8 cellular contexts compared by ENCODE assay signal in genomic region chr1:27604579-27605299, GRCh38. TPM values are rescaled to one million over a fixed set of nuclear protein-coding genes. Genes with fewer than 3 reads are reported as not detected.
A peak's percentile ranks its signal among the peaks of the same experiment; 100 is the strongest.
DNase-seq lines count a peak whose midpoint lies in the region; ATAC-seq, FAIRE-seq and TF ChIP-seq lines count a peak whose summit lies in the region.

No MANE protein-coding gene starts in this region.

- in situ Hi-C loops in HepG2 (cut with HindIII; ENCODE audit: extremely low pct_ligation_motif_present, low pct_unique_long_range_greater_than_20kb), result loop anchor here (5.0 to 10.0 kb wide), 3 partner anchors 47 to 310 kb away; partner anchors contain the start of gene GPR3

- peaks cover 32% of the 10 kb centered on the region for H3K4me1 Mint-ChIP-seq in activated naive CD8-positive, alpha-beta T cell treated with anti-CD3 and anti-CD28 coated beads for 36 hours

- intact Hi-C loops in heart left ventricle (cut with DNase I) (loop anchor here (1.0 to 10.0 kb wide), 15 partner anchors 47 to 502 kb away; partner anchors contain the start of genes WASF2 (in 2 of the 10) and GPR3 (in 1 of the 10)), left ventricle myocardium superior (cut with micrococcal nuclease) (loop anchor here (5.0 kb wide), 3 partner anchors 42 to 302 kb away; no protein-coding TSS in a partner anchor), HepG2 (cut with micrococcal nuclease; ENCODE audit: unreplicated experiment) (loop anchor here (5.0 kb wide), 2 partner anchors 37 to 97 kb away; no protein-coding TSS in a partner anchor), body of pancreas (cut with DNase I) (loop anchor here (5.0 kb wide), 1 partner anchor 212 kb away; the partner anchor contains the start of gene GPR3)

- ATAC-seq in heart left ventricle, result no peak
- ATAC-seq in left ventricle myocardium superior, result no peak
- ATAC-seq in HepG2, result no peak
- ATAC-seq in upper lobe of left lung (ENCODE audit: low FRiP score in 2 of 2), result no peak
- ATAC-seq in body of pancreas, result no peak
- ATAC-seq in GM19397 (IDR thresholded peaks at IDR 0.05; ENCODE audit: unreplicated experiment), result no peak

- no peak for TF ChIP-seq CTCF in heart left ventricle (IDR thresholded peaks at IDR 0.05)
- TF ChIP-seq CTCF in HepG2 (CRISPR knock-in tag; IDR thresholded peaks at IDR 0.05), result no peak
- TF ChIP-seq CTCF in upper lobe of left lung (IDR thresholded peaks at IDR 0.05), result no peak
- no peak for TF ChIP-seq CTCF in body of pancreas (IDR thresholded peaks at IDR 0.05)

- no peaks in the 10 kb centered on the region for H3K27me3 Mint-ChIP-seq in activated naive CD8-positive, alpha-beta T cell treated with anti-CD3 and anti-CD28 coated beads for 36 hours

- no peaks in the 10 kb centered on the region for H3K36me3 Mint-ChIP-seq in activated naive CD8-positive, alpha-beta T cell treated with anti-CD3 and anti-CD28 coated beads for 36 hours

- TF ChIP-seq EP300 in HepG2 (IDR thresholded peaks at IDR 0.05; ENCODE audit: low read depth in 2 of 2, low read length in 2 of 2) (no peak), HepG2 (CRISPR knock-in tag; IDR thresholded peaks at IDR 0.05; ENCODE audit: borderline replicate concordance) (no peak), upper lobe of left lung (IDR thresholded peaks at IDR 0.05) (no peak)

- peak overlapping the region in 9 of 12 donors; percentile 95 to 99 (median 98) for H3K27ac ChIP-seq in heart left ventricle
- no peak overlapping the region for H3K27ac ChIP-seq in HepG2 (ENCODE audit: extremely low read length, insufficient read depth, low read length)
- H3K27ac ChIP-seq in upper lobe of left lung, result peak overlapping the region in 3 of 4 donors; percentile 84 to 97 (median 91)
- H3K27ac ChIP-seq in body of pancreas, result peak overlapping the region in 1 of 4 donors; percentile 81

- WGBS in heart left ventricle, 4 donors, result 43 to 49% (median 44%) methylated on average over 21 of the region's 21 CpGs
- WGBS in HepG2 (ENCODE audit: low lambda C conversion rate), result 31% methylated on average over 18 of the region's 21 CpGs
- 40 to 41% methylated on average over 20 to 21 of the region's 21 CpGs for WGBS in upper lobe of left lung, 2 donors
- WGBS in body of pancreas, 2 donors, result 31 to 35% methylated on average over 17 to 21 of the region's 21 CpGs

- BruUV-seq in HepG2 (replicated peaks; lab: Mats Ljungman, UMichigan), result no TSS peak

- H3K9me3 ChIP-seq in heart left ventricle (no peaks in the 10 kb centered on the region), HepG2 (ENCODE audit: low read length) (no peaks in the 10 kb centered on the region), upper lobe of left lung (no peaks in the 10 kb centered on the region), body of pancreas (no peaks in the 10 kb centered on the region)

- DNase-seq in heart left ventricle (peak in 1 of 5 donors; percentile 58), left ventricle myocardium superior (no peak), HepG2 (ENCODE audit: low spot score) (no peak), upper lobe of left lung (peak in 1 of 2 donors; percentile 63), body of pancreas (no peak), NOMO-1 treated with DMSO at 0.1 percent for 48 hours (lab: John Stamatoyannopoulos, UW; ENCODE audit: unreplicated experiment) (no peak)
- no peak for DNase-seq in activated naive CD8-positive, alpha-beta T cell treated with anti-CD3 and anti-CD28 coated beads for 36 hours

- CTCF ChIA-PET in HepG2 (lab: Yijun Ruan, JAX; ENCODE audit: low intra/inter-chr PET ratio, low total read pairs), result interaction anchor here (1.0 to 2.3 kb wide), 2 partner anchors 48 kb away, joined by 4 to 24 read pairs; no protein-coding TSS in a partner anchor

- H4K20me1 ChIP-seq in HepG2 (ENCODE audit: insufficient read depth, low read length), result peaks cover 21% of the 10 kb centered on the region; the same call in 1 of the 2 replicates

- H3K4me3 Mint-ChIP-seq in activated naive CD8-positive, alpha-beta T cell treated with anti-CD3 and anti-CD28 coated beads for 36 hours, result peak overlapping the region; percentile 91

- no peaks in the 10 kb centered on the region for H3K27me3 ChIP-seq in heart left ventricle
- no peaks in the 10 kb centered on the region; a peak in 1 of 5 replicates for H3K27me3 ChIP-seq in HepG2 (ENCODE audit: control insufficient read depth in 1 of 2, insufficient read depth in 2 of 2, low read length in 2 of 2)
- H3K27me3 ChIP-seq in upper lobe of left lung, result no peaks in the 10 kb centered on the region
- no peaks in the 10 kb centered on the region for H3K27me3 ChIP-seq in body of pancreas

- H3K4me1 ChIP-seq in heart left ventricle, result peaks cover 7 to 64% (median 36%) of the 10 kb centered on the region in 12 donors
- H3K4me1 ChIP-seq in HepG2 (ENCODE audit: insufficient read depth, low read length), result peaks cover 80% of the 10 kb centered on the region
- H3K4me1 ChIP-seq in upper lobe of left lung, result peaks cover 36 to 64% (median 49%) of the 10 kb centered on the region in 4 donors
- peaks cover 34% of the 10 kb centered on the region for H3K4me1 ChIP-seq in body of pancreas

- POLR2A ChIA-PET in HepG2 (lab: Yijun Ruan, JAX), result interaction anchor here (0.6 to 4.7 kb wide), 10 partner anchors 12 to 114 kb away, joined by 3 to 38 read pairs (median 6); partner anchors contain the start of gene WASF2

- H3K4me2 ChIP-seq in HepG2 (ENCODE audit: low read depth, low read length), result peak overlapping the region; percentile 74

- no peak overlapping the region for H3K27ac Mint-ChIP-seq in activated naive CD8-positive, alpha-beta T cell treated with anti-CD3 and anti-CD28 coated beads for 36 hours

- peak overlapping the region in 10 of 12 donors; percentile 82 to 100 (median 94) for H3K4me3 ChIP-seq in heart left ventricle
- H3K4me3 ChIP-seq in HepG2 (replicated peaks in 1 of 3; ENCODE audit: insufficient read depth in 1 of 3, low read depth in 2 of 3, low read length in 3 of 3), result peak overlapping the region; percentile 66 to 86 (median 83)
- H3K4me3 ChIP-seq in upper lobe of left lung, result peak overlapping the region in 3 of 4 donors; percentile 74 to 90 (median 77)
- H3K4me3 ChIP-seq in body of pancreas, result no peak overlapping the region

- H3K79me2 ChIP-seq in HepG2 (ENCODE audit: insufficient read depth, low read length), result peaks cover 25% of the 10 kb centered on the region

- TF ChIP-seq POLR2A in heart left ventricle (IDR thresholded peaks at IDR 0.05) (no peak), HepG2 (IDR thresholded peaks at IDR 0.05; ENCODE audit: insufficient read depth in 1 of 2, low read depth in 2 of 2, low read length in 2 of 2) (no peak), upper lobe of left lung (IDR thresholded peaks at IDR 0.05) (no peak), body of pancreas (IDR thresholded peaks at IDR 0.05) (no peak)

- no peaks in the 10 kb centered on the region for H3K9me3 Mint-ChIP-seq in activated naive CD8-positive, alpha-beta T cell treated with anti-CD3 and anti-CD28 coated beads for 36 hours

- H3K9ac ChIP-seq in HepG2 (ENCODE audit: insufficient read depth, low read depth, low read length), result no peak overlapping the region

- FAIRE-seq in HepG2 (lab: Jason Lieb, UNC), result no peak

- no peaks in the 10 kb centered on the region for H3K36me3 ChIP-seq in heart left ventricle
- H3K36me3 ChIP-seq in HepG2 (replicated peaks in 1 of 2; ENCODE audit: control insufficient read depth in 1 of 2, insufficient read depth in 2 of 2, low read length in 2 of 2), result no peaks in the 10 kb centered on the region
- H3K36me3 ChIP-seq in upper lobe of left lung, result no peaks in the 10 kb centered on the region
- H3K36me3 ChIP-seq in body of pancreas (replicated peaks in 1 of 2; ENCODE audit: insufficient read depth in 1 of 2, low read depth in 2 of 2), result no peaks in the 10 kb centered on the region

- no peak for TF ChIP-seq RAD21 in HepG2 (CRISPR knock-in tag; IDR thresholded peaks at IDR 0.05)

- H2AFZ ChIP-seq in HepG2 (ENCODE audit: low read length), result no peak overlapping the region

RNA-seq across cellular contexts. Expression of gene AHDC1, which starts 0.8 kb away (rescaled TPM):
- total RNA-seq in heart left ventricle (10 to 100 TPM; 29.2 to 50.2 (median 42.1) TPM), left ventricle myocardium superior (42.8 TPM), HepG2 (2016; rRNA removed; fragmentation: Illumina TruSeq; extraction: Trizol) (2.6 and 2.7 TPM in 2 replicates), upper lobe of left lung (10 to 100 TPM; 10.8 to 43.4 (median 26.2) TPM), body of pancreas (10 to 100 TPM; 13.5 to 14.2 TPM)
- polyA plus RNA-seq in heart left ventricle (10 to 100 TPM; 25.8 to 48.4 TPM), HepG2 (2011; rRNA removed) (1.0 and 1.2 TPM in 2 replicates)
- total RNA-seq in activated naive CD8-positive, alpha-beta T cell treated with anti-CD3 and anti-CD28 coated beads for 36 hours, result 10 to 100 TPM; 10.0 to 12.0 TPM
- 1.9 and 2.6 TPM in 2 replicates for total RNA-seq in HepG2 (2016; cell fraction: cytosol; rRNA removed; fragmentation: Illumina TruSeq; extraction: Trizol; ENCODE audit: low read depth)
- 3.1 and 3.5 TPM in 2 replicates for total RNA-seq in HepG2 (2016; cell fraction: insoluble cytoplasmic fraction; rRNA removed; fragmentation: Illumina TruSeq; extraction: Trizol)
- 1.6 and 2.4 TPM in 2 replicates for total RNA-seq in HepG2 (2016; cell fraction: membrane; rRNA removed; fragmentation: Illumina TruSeq; extraction: Trizol)
- total RNA-seq in HepG2 (2016; cell fraction: nucleus; rRNA removed; fragmentation: Illumina TruSeq; extraction: Trizol), result 3.0 and 6.6 TPM in 2 replicates
- 0.52 and 0.72 TPM in 2 replicates for polyA plus RNA-seq in HepG2 (2011; cell fraction: cytosol; rRNA removed)
- polyA plus RNA-seq in HepG2 (2011; cell fraction: nucleus; rRNA removed), result 7.0 and 8.3 TPM in 2 replicates
- 4.7 and 7.3 TPM in 2 replicates for polyA plus RNA-seq in HepG2 (2012)
- polyA plus RNA-seq in HepG2 (2016; cell fraction: cytosol; fragmentation: Illumina TruSeq; extraction: Trizol; ENCODE audit: low read depth), result 0.24 and 0.35 TPM in 2 replicates
- 3.9 and 4.0 TPM in 2 replicates for polyA plus RNA-seq in HepG2 (2016; cell fraction: insoluble cytoplasmic fraction; fragmentation: Illumina TruSeq; extraction: Trizol; ENCODE audit: low read depth)
- polyA plus RNA-seq in HepG2 (2016; cell fraction: membrane; fragmentation: Illumina TruSeq; extraction: Trizol; ENCODE audit: low read depth), result 0.32 and 0.57 TPM in 2 replicates
- 12.2 and 16.8 TPM in 2 replicates for polyA plus RNA-seq in HepG2 (2016; cell fraction: nucleus; fragmentation: Illumina TruSeq; extraction: Trizol; ENCODE audit: insufficient read depth, low read depth)
- polyA minus RNA-seq in HepG2 (2011; rRNA and poly(A)+ RNA removed; ENCODE audit: low replicate concordance), result 3.1 and 6.5 TPM in 2 replicates
- 3.1 and 3.7 TPM in 2 replicates for polyA minus RNA-seq in HepG2 (2011; cell fraction: cytosol; rRNA and poly(A)+ RNA removed)
- polyA minus RNA-seq in HepG2 (2011; cell fraction: nucleus; rRNA and poly(A)+ RNA removed), result 5.1 and 5.3 TPM in 2 replicates

RNA-seq across cellular contexts. Expression of gene FGR, which starts 30.2 kb away (rescaled TPM):
- 10 to 100 TPM in 3 of 9 donors, 1 to 10 TPM in 6; 1.1 to 25.9 (median 3.3) TPM for total RNA-seq in heart left ventricle
- polyA plus RNA-seq in heart left ventricle, result 1 to 10 TPM; 2.8 to 7.2 TPM
- 4.7 TPM for total RNA-seq in left ventricle myocardium superior
- under 1 TPM; 0.30 to 0.35 TPM for total RNA-seq in activated naive CD8-positive, alpha-beta T cell treated with anti-CD3 and anti-CD28 coated beads for 36 hours
- total RNA-seq in HepG2 (2016; rRNA removed; fragmentation: Illumina TruSeq; extraction: Trizol), result not detected in 2 replicates
- total RNA-seq in HepG2 (2016; cell fraction: cytosol; rRNA removed; fragmentation: Illumina TruSeq; extraction: Trizol; ENCODE audit: low read depth), result not detected in 2 replicates
- not detected in 2 replicates for total RNA-seq in HepG2 (2016; cell fraction: insoluble cytoplasmic fraction; rRNA removed; fragmentation: Illumina TruSeq; extraction: Trizol)
- not detected in 2 replicates for total RNA-seq in HepG2 (2016; cell fraction: membrane; rRNA removed; fragmentation: Illumina TruSeq; extraction: Trizol)
- total RNA-seq in HepG2 (2016; cell fraction: nucleus; rRNA removed; fragmentation: Illumina TruSeq; extraction: Trizol), result not detected in 2 replicates
- 0.04 TPM in 1 of 2 replicates, not detected in the other for polyA plus RNA-seq in HepG2 (2011; rRNA removed)
- 0.01 and 0.04 TPM in 2 replicates for polyA plus RNA-seq in HepG2 (2011; cell fraction: cytosol; rRNA removed)
- 0.14 and 0.33 TPM in 2 replicates for polyA plus RNA-seq in HepG2 (2011; cell fraction: nucleus; rRNA removed)
- polyA plus RNA-seq in HepG2 (2012), result not detected in 2 replicates
- polyA plus RNA-seq in HepG2 (2016; cell fraction: cytosol; fragmentation: Illumina TruSeq; extraction: Trizol; ENCODE audit: low read depth), result not detected in 2 replicates
- not detected in 2 replicates for polyA plus RNA-seq in HepG2 (2016; cell fraction: insoluble cytoplasmic fraction; fragmentation: Illumina TruSeq; extraction: Trizol; ENCODE audit: low read depth)
- polyA plus RNA-seq in HepG2 (2016; cell fraction: membrane; fragmentation: Illumina TruSeq; extraction: Trizol; ENCODE audit: low read depth), result not detected in 2 replicates
- not detected in 2 replicates for polyA plus RNA-seq in HepG2 (2016; cell fraction: nucleus; fragmentation: Illumina TruSeq; extraction: Trizol; ENCODE audit: insufficient read depth, low read depth)
- polyA minus RNA-seq in HepG2 (2011; rRNA and poly(A)+ RNA removed; ENCODE audit: low replicate concordance), result 0.33 TPM in 1 of 2 replicates, not detected in the other
- polyA minus RNA-seq in HepG2 (2011; cell fraction: cytosol; rRNA and poly(A)+ RNA removed), result not detected in 2 replicates
- not detected in 2 replicates for polyA minus RNA-seq in HepG2 (2011; cell fraction: nucleus; rRNA and poly(A)+ RNA removed)
- total RNA-seq in upper lobe of left lung, result 100 to 1,000 TPM in 5 of 6 donors, 10 to 100 TPM in 1; 59.8 to 234 (median 150) TPM
- total RNA-seq in body of pancreas, result 1 to 10 TPM; 3.0 to 5.4 TPM

Comparison
In these comparisons a context has a peak if more than half of its experiments do, and no peak if none do; other contexts are left out.
1. H3K4me3 ChIP-seq: peak in heart left ventricle (10 of 12), HepG2 (3 of 3) and upper lobe of left lung (3 of 4); none in body of pancreas (0 of 2).